In genomic region chr6:117072781-117073180, GRCh38 we compare ENCODE assay signal across 18 cellular contexts.
"Had no signal": no experiment of that assay in that cellular context is flagged by ENCODE, and none has a peak within 500 bp of the region (broad histone marks: within the 10 kb centered on the region; RNA-seq: fewer than 3 reads in every experiment).

No MANE protein-coding gene starts in this region.

- H3K27ac Mint-ChIP-seq: activated naive CD8-positive, alpha-beta T cell; mesothelial cell of epicardium; nephron; stimulated activated memory B cell treated with anti-CD40 and anti-IgM and Interleukin-4, amounts not matched to agents 10 μg/mL and 1 μg/mL and 100 μg/mL, for 72 hours; type B pancreatic cell had no signal

- DNase-seq: activated CD4-positive, alpha-beta T cell treated with anti-CD3 and anti-CD28 coated beads, Interleukin-2, amount 50 U/mL, for 48 hours; activated gamma-delta T cell treated with Interleukin-2 at 50 U/mL for 16 hours; effector CD4-positive, alpha-beta T cell; gastrocnemius medialis; islet precursor cell; left colon; nucleus accumbens; spleen; stimulated activated CD4-positive, alpha-beta T cell treated with anti-CD3 and anti-CD28 coated beads, Interleukin-4, amount 100 ng/mL, for 4 hours; T-helper 2 cell; testis; WERI-Rb-1 had no signal

- H3K4me3 Mint-ChIP-seq: activated naive CD8-positive, alpha-beta T cell; mesothelial cell of epicardium; nephron; stimulated activated memory B cell treated with anti-CD40 and anti-IgM and Interleukin-4, amounts not matched to agents 10 μg/mL and 1 μg/mL and 100 μg/mL, for 72 hours; type B pancreatic cell had no signal

- H3K36me3 Mint-ChIP-seq: activated naive CD8-positive, alpha-beta T cell; mesothelial cell of epicardium; stimulated activated memory B cell treated with anti-CD40 and anti-IgM and Interleukin-4, amounts not matched to agents 10 μg/mL and 1 μg/mL and 100 μg/mL, for 72 hours; type B pancreatic cell had no signal

- H3K9me3 Mint-ChIP-seq: mesothelial cell of epicardium; nephron; stimulated activated memory B cell treated with anti-CD40 and anti-IgM and Interleukin-4, amounts not matched to agents 10 μg/mL and 1 μg/mL and 100 μg/mL, for 72 hours; type B pancreatic cell had no signal

- H3K4me1 Mint-ChIP-seq: stimulated activated memory B cell treated with anti-CD40 and anti-IgM and Interleukin-4, amounts not matched to agents 10 μg/mL and 1 μg/mL and 100 μg/mL, for 72 hours had no signal

- H3K27me3 Mint-ChIP-seq: activated naive CD8-positive, alpha-beta T cell; stimulated activated memory B cell treated with anti-CD40 and anti-IgM and Interleukin-4, amounts not matched to agents 10 μg/mL and 1 μg/mL and 100 μg/mL, for 72 hours had no signal

- ATAC-seq: esophagus mucosa; gastrocnemius medialis; left colon; stimulated activated memory B cell treated with anti-CD40 and anti-IgM and Interleukin-4, amounts not matched to agents 10 μg/mL and 1 μg/mL and 100 μg/mL, for 72 hours had no signal
